Comparison of ENCODE assay signal across 1 cellular context in genomic region chr14:67820428-67820881, GRCh38.
TF ChIP-seq lines count a peak whose summit lies in the region.

No MANE protein-coding gene starts in this region.

TF ChIP-seq in GM12878, 131 proteins besides CTCF, POLR2A, EP300 and RAD21 (continued from another document and continues in another):
- TF ChIP-seq ATF7 (IDR thresholded peaks at IDR 0.05; ENCODE audit: low read depth) = 0 out of 2 replicates have a peak, but pooled peaks have one; percentile 11
- TF ChIP-seq STAT1 (conservative IDR thresholded peaks at IDR 0.05) = no peak
- TF ChIP-seq POLR2AphosphoS5 (IDR thresholded peaks at IDR 0.05; ENCODE audit: low read length) = no peak
- no peak for TF ChIP-seq IRF4 (IDR thresholded peaks at IDR 0.05; ENCODE audit: low read depth, low read length)
- peak; percentile 21 for TF ChIP-seq MEF2B (IDR thresholded peaks at IDR 0.05; ENCODE audit: partially characterized antibody, poor library complexity, severe bottlenecking)
- TF ChIP-seq REST (IDR thresholded peaks at IDR 0.05; ENCODE audit: low read depth, low read length) = no peak
- no peak for TF ChIP-seq ZNF217 (IDR thresholded peaks at IDR 0.05)
- no peak for TF ChIP-seq RELB (IDR thresholded peaks at IDR 0.05; ENCODE audit: low read depth)
- TF ChIP-seq CBX3 (IDR thresholded peaks at IDR 0.05; ENCODE audit: borderline replicate concordance, low read depth) = no peak
- TF ChIP-seq TAF1 (IDR thresholded peaks at IDR 0.05; ENCODE audit: borderline replicate concordance, low read depth, low read length) = no peak
- no peak for TF ChIP-seq GABPA (IDR thresholded peaks at IDR 0.05; ENCODE audit: low read depth)
- TF ChIP-seq ZNF687 (IDR thresholded peaks at IDR 0.05) = peak; percentile 69
- TF ChIP-seq BMI1 (IDR thresholded peaks at IDR 0.05; ENCODE audit: borderline replicate concordance) = no peak
- TF ChIP-seq ZZZ3 (IDR thresholded peaks at IDR 0.05; ENCODE audit: control insufficient read depth, insufficient read length, low read depth) = no peak
- TF ChIP-seq JUNB (IDR thresholded peaks at IDR 0.05) = no peak
- TF ChIP-seq FOXM1 (IDR thresholded peaks at IDR 0.05; ENCODE audit: low read depth, low read length) = no peak
- TF ChIP-seq TBL1XR1 (IDR thresholded peaks at IDR 0.05; ENCODE audit: low read depth, low read length) = no peak
- TF ChIP-seq SPI1 (IDR thresholded peaks at IDR 0.05; ENCODE audit: borderline replicate concordance, insufficient read depth, low read depth, low read length) = no peak
- TF ChIP-seq BHLHE40 (IDR thresholded peaks at IDR 0.05; ENCODE audit: borderline replicate concordance in 1 of 2, low read depth in 2 of 2, low read length in 1 of 2) = peak; percentile 39 to 67; a peak in 2 of 4 replicates
- no peak for TF ChIP-seq BACH1 (IDR thresholded peaks at IDR 0.05; ENCODE audit: borderline replicate concordance)
- no peak for TF ChIP-seq PBX3 (IDR thresholded peaks at IDR 0.05; ENCODE audit: insufficient replicate concordance, low read depth, low read length)
- TF ChIP-seq HDAC2 (IDR thresholded peaks at IDR 0.05) = no peak
- TF ChIP-seq NKRF (conservative IDR thresholded peaks at IDR 0.05) = no peak
- no peak for TF ChIP-seq SUPT20H (IDR thresholded peaks at IDR 0.05; ENCODE audit: borderline replicate concordance, control insufficient read depth, low read depth, low read length)
- TF ChIP-seq SMC3 (IDR thresholded peaks at IDR 0.05; ENCODE audit: borderline replicate concordance, low read length) = no peak
- no peak for TF ChIP-seq ZNF207 (IDR thresholded peaks at IDR 0.05; ENCODE audit: borderline replicate concordance)
- TF ChIP-seq FOXK2 (IDR thresholded peaks at IDR 0.05) = no peak
- no peak for TF ChIP-seq ZBTB40 (IDR thresholded peaks at IDR 0.05; ENCODE audit: borderline replicate concordance)
- TF ChIP-seq ATF2 (IDR thresholded peaks at IDR 0.05; ENCODE audit: low read length) = no peak
- no peak for TF ChIP-seq CEBPZ (IDR thresholded peaks at IDR 0.05; ENCODE audit: low read depth, low read length)
- TF ChIP-seq USF1 (IDR thresholded peaks at IDR 0.05; ENCODE audit: borderline replicate concordance, extremely low read length, insufficient read depth, low read depth, low read length) = no peak
- peak; percentile 84 for TF ChIP-seq RAD51 (IDR thresholded peaks at IDR 0.05)
- TF ChIP-seq EGR1 (IDR thresholded peaks at IDR 0.05; ENCODE audit: borderline replicate concordance in 1 of 2, low read depth in 2 of 2, low read length in 2 of 2) = no peak
- TF ChIP-seq CHD4 (IDR thresholded peaks at IDR 0.05) = no peak
- no peak for TF ChIP-seq GATAD2B (conservative IDR thresholded peaks at IDR 0.05; ENCODE audit: low read depth)
